Comparison of ENCODE assay signal across 9 cellular contexts in genomic region chr7:64793106-64793755, GRCh38. TPM values are rescaled to one million over a fixed set of nuclear protein-coding genes. Genes with fewer than 3 reads are reported as not detected.
A peak's percentile ranks its signal among the peaks of the same experiment; 100 is the strongest.
DNase-seq lines count a peak whose midpoint lies in the region; ATAC-seq and TF ChIP-seq lines count a peak whose summit lies in the region.
"Had no signal": no experiment of that assay in that cellular context is flagged by ENCODE, and none has a peak within 500 bp of the region (broad histone marks: within the 10 kb centered on the region; RNA-seq: fewer than 3 reads in every experiment).

No MANE protein-coding gene starts in this region.

- intact Hi-C loops in activated naive CD4-positive, alpha-beta T cell treated with anti-CD3 and anti-CD28 coated beads for 36 hours (cut with micrococcal nuclease), result loop anchor here (5.0 kb wide), 2 partner anchors 94 to 1699 kb away; no protein-coding TSS in a partner anchor
- intact Hi-C loops in Panc1 (cut with micrococcal nuclease; ENCODE audit: unreplicated experiment), result no loop called here

- POLR2A ChIA-PET in Panc1 (lab: Charles Lee), result no interaction called here

- H3K4me1 Mint-ChIP-seq in activated naive CD4-positive, alpha-beta T cell treated with anti-CD3 and anti-CD28 coated beads for 36 hours (ENCODE audit: low read depth), result peaks cover 26% of the 10 kb centered on the region

- no peaks in the 10 kb centered on the region for H3K36me3 ChIP-seq in Panc1 (ENCODE audit: control insufficient read depth, insufficient read depth, low read length)
- no peaks in the 10 kb centered on the region for H3K36me3 ChIP-seq in thoracic aorta

- no TSS peak for BruUV-seq in Panc1 (replicated peaks; lab: Mats Ljungman, UMichigan)

- H3K27me3 Mint-ChIP-seq in activated naive CD4-positive, alpha-beta T cell treated with anti-CD3 and anti-CD28 coated beads for 36 hours (ENCODE audit: low read depth), result no peaks in the 10 kb centered on the region

- no peak for DNase-seq in activated naive CD4-positive, alpha-beta T cell treated with anti-CD3 and anti-CD28 coated beads for 36 hours
- no peak for DNase-seq in activated naive CD4-positive, alpha-beta T cell treated with Interleukin-2 at 50 U/mL for 16 hours
- no peak for DNase-seq in Panc1 (ENCODE audit: low read depth, low spot score)
- DNase-seq in foreskin fibroblast, result peak; percentile 7 to 46
- DNase-seq in thoracic aorta (ENCODE audit: low spot score), result no peak
- DNase-seq: stimulated activated CD4-positive, alpha-beta T cell treated with anti-CD3 and anti-CD28 coated beads, Interleukin-12 subunit alpha, Interleukin-12 subunit beta, amount 100 ng/mL, for 4 hours had no signal

- CTCF ChIA-PET in activated naive CD4-positive, alpha-beta T cell treated with anti-CD3 and anti-CD28 coated beads for 36 hours (lab: Charles Lee), result no interaction called here
- CTCF ChIA-PET in Panc1 (lab: Charles Lee), result no interaction called here

- H3K4me3 ChIP-seq in Panc1 (ENCODE audit: low read depth in 2 of 2, low read length in 2 of 2) (peak overlapping the region in 1 of 2 experiments; percentile 75; a peak in 2 of 4 replicates), foreskin fibroblast (ENCODE audit: low read depth in 1 of 2, low read length in 2 of 2) (no peak overlapping the region), thoracic aorta (peak overlapping the region; percentile 99)

- H3K9me3 ChIP-seq in Panc1 (ENCODE audit: control insufficient read depth, insufficient read depth, low read depth, low read length) (no peaks in the 10 kb centered on the region), thoracic aorta (no peaks in the 10 kb centered on the region)

- H3K36me3 Mint-ChIP-seq in activated naive CD4-positive, alpha-beta T cell treated with anti-CD3 and anti-CD28 coated beads for 36 hours (ENCODE audit: low read depth), result peaks cover 13% of the 10 kb centered on the region

- no peaks in the 10 kb centered on the region for H3K9me3 Mint-ChIP-seq in activated naive CD4-positive, alpha-beta T cell treated with anti-CD3 and anti-CD28 coated beads for 36 hours

- ATAC-seq in Panc1 (no peak), thoracic aorta (ENCODE audit: insufficient number of reproducible peaks, low FRiP score, low read depth) (no peak), HG02588 (IDR thresholded peaks at IDR 0.05; ENCODE audit: unreplicated experiment) (no peak), GM18519 (IDR thresholded peaks at IDR 0.05; ENCODE audit: low FRiP score, unreplicated experiment) (no peak), GM19324 (IDR thresholded peaks at IDR 0.05; ENCODE audit: low FRiP score, unreplicated experiment) (no peak)

- H3K27ac ChIP-seq in Panc1 (ENCODE audit: low read length) (peak overlapping the region; percentile 86), thoracic aorta (peak overlapping the region; percentile 77 to 80)

- H3K27me3 ChIP-seq in Panc1 (ENCODE audit: control insufficient read depth, insufficient read depth, low read length) (no peaks in the 10 kb centered on the region), thoracic aorta (replicated peaks; ENCODE audit: insufficient read depth) (no peaks in the 10 kb centered on the region)

- H3K4me1 ChIP-seq in Panc1 (ENCODE audit: control insufficient read depth, insufficient read depth, low read length), result peaks cover 16% of the 10 kb centered on the region; the same call in 1 of the 2 replicates
- H3K4me1 ChIP-seq in thoracic aorta (ENCODE audit: control insufficient read depth in 1 of 2, low read depth in 2 of 2), result peaks cover 8 to 22% of the 10 kb centered on the region in 2 donors

- TF ChIP-seq CTCF in Panc1 (IDR thresholded peaks at IDR 0.05), result no peak
- TF ChIP-seq CTCF in foreskin fibroblast (IDR thresholded peaks at IDR 0.05; ENCODE audit: low read depth, low read length), result no peak
- no peak for TF ChIP-seq CTCF in thoracic aorta (IDR thresholded peaks at IDR 0.05)

- H3K4me3 Mint-ChIP-seq in activated naive CD4-positive, alpha-beta T cell treated with anti-CD3 and anti-CD28 coated beads for 36 hours, result no peak overlapping the region

- in situ Hi-C loops in Panc1 (cut with HindIII; ENCODE audit: low pct_unique_long_range_greater_than_20kb, low sequenced_read_pairs), result no loop called here

- peak overlapping the region; percentile 69 for H3K27ac Mint-ChIP-seq in activated naive CD4-positive, alpha-beta T cell treated with anti-CD3 and anti-CD28 coated beads for 36 hours

RNA-seq across cellular contexts. Expression of gene ZNF138, which starts 1.0 kb away (rescaled TPM):
- total RNA-seq in activated naive CD4-positive, alpha-beta T cell treated with anti-CD3 and anti-CD28 coated beads for 36 hours, result 10 to 100 TPM; 10.6 to 10.7 TPM
- total RNA-seq in Panc1 (2021; ENCODE audit: unreplicated experiment), result 7.6 TPM
- 3.4 TPM for polyA plus RNA-seq in Panc1 (2012; ENCODE audit: insufficient read length)
- total RNA-seq in thoracic aorta, result 10 to 100 TPM in 1 of 2 donors, 1 to 10 TPM in 1; 7.7 to 11.0 TPM

Comparison
In these comparisons a context has a peak if more than half of its experiments do, and no peak if none do; other contexts are left out.
1. DNase-seq: peak in foreskin fibroblast (2 of 2); none in activated naive CD4-positive, alpha-beta T cell treated with anti-CD3 and anti-CD28 coated beads for 36 hours (single experiment), activated naive CD4-positive, alpha-beta T cell treated with Interleukin-2 at 50 U/mL for 16 hours (single experiment), Panc1 (single experiment) and thoracic aorta (single experiment).